ENCODE assay signal across 10 cellular contexts in genomic region chr7:50653116-50653854, GRCh38.
DNase-seq lines count a peak whose midpoint lies in the region; TF ChIP-seq lines count a peak whose summit lies in the region.
"Had no signal": no experiment of that assay in that cellular context is flagged by ENCODE, and none has a peak within 500 bp of the region (broad histone marks: within the 10 kb centered on the region; RNA-seq: fewer than 3 reads in every experiment).

No MANE protein-coding gene starts in this region.

- TF ChIP-seq CTCF in epithelial cell of esophagus (IDR thresholded peaks at IDR 0.05; ENCODE audit: insufficient read depth, low read depth, low read length, missing control alignments): no peak

- H3K27ac ChIP-seq in muscle layer of duodenum (ENCODE audit: low read length): peak overlapping the region; percentile 74
- H3K27ac ChIP-seq in urinary bladder (ENCODE audit: low read depth): peak overlapping the region; percentile 71

- H3K36me3 ChIP-seq in muscle layer of duodenum (ENCODE audit: control insufficient read depth in 1 of 2, insufficient read depth in 2 of 2, low read length in 2 of 2) (no peaks in the 10 kb centered on the region), urinary bladder (ENCODE audit: insufficient read depth) (no peaks in the 10 kb centered on the region)

- H3K4me3 ChIP-seq in epithelial cell of esophagus (ENCODE audit: low read length) (no peak overlapping the region), muscle layer of duodenum (ENCODE audit: low read depth in 1 of 2, low read length in 2 of 2) (no peak overlapping the region), urinary bladder (ENCODE audit: low read depth, low read length) (no peak overlapping the region)

- DNase-seq in SIG-M5 treated with dmso at 0.1 percent for 504 hours (lab: John Stamatoyannopoulos, UW; ENCODE audit: unreplicated experiment): peak; percentile 64
- no peak for DNase-seq in SIG-M5 (lab: John Stamatoyannopoulos, UW)
- DNase-seq in epithelial cell of esophagus (ENCODE audit: low read depth): peak; percentile 63
- no peak for DNase-seq in HT-29 (ENCODE audit: low spot score)
- no peak for DNase-seq in T-helper 9 cell
- no peak for DNase-seq in hippocampal formation (lab: John Stamatoyannopoulos, UW)
- DNase-seq: amniotic stem cell, NCI-H2081 treated with DMSO at 0.1 percent for 48 hours had no signal

- WGBS in urinary bladder: 40% methylated on average over 16 of the region's 16 CpGs

- H3K27me3 ChIP-seq in muscle layer of duodenum (ENCODE audit: low read depth, low read length): no peaks in the 10 kb centered on the region

- H3K4me1 ChIP-seq in muscle layer of duodenum (ENCODE audit: control insufficient read depth in 1 of 2, insufficient read depth in 2 of 2, low read length in 2 of 2) (peaks cover 0 to 13% of the 10 kb centered on the region in 2 donors), urinary bladder (ENCODE audit: insufficient read depth) (no peaks in the 10 kb centered on the region)

- no peaks in the 10 kb centered on the region for H3K9me3 ChIP-seq in muscle layer of duodenum (ENCODE audit: control insufficient read depth in 1 of 2, low read length in 2 of 2)

Comparison
In these comparisons a context has a peak if more than half of its experiments do, and no peak if none do; other contexts are left out.
1. DNase-seq: peak in SIG-M5 treated with dmso at 0.1 percent for 504 hours (single experiment) and epithelial cell of esophagus (single experiment); none in SIG-M5 (single experiment), HT-29 (single experiment), T-helper 9 cell (single experiment) and hippocampal formation (0 of 2).